Comparison of ENCODE assay signal across 8 cellular contexts in the genomic region with DNA sequence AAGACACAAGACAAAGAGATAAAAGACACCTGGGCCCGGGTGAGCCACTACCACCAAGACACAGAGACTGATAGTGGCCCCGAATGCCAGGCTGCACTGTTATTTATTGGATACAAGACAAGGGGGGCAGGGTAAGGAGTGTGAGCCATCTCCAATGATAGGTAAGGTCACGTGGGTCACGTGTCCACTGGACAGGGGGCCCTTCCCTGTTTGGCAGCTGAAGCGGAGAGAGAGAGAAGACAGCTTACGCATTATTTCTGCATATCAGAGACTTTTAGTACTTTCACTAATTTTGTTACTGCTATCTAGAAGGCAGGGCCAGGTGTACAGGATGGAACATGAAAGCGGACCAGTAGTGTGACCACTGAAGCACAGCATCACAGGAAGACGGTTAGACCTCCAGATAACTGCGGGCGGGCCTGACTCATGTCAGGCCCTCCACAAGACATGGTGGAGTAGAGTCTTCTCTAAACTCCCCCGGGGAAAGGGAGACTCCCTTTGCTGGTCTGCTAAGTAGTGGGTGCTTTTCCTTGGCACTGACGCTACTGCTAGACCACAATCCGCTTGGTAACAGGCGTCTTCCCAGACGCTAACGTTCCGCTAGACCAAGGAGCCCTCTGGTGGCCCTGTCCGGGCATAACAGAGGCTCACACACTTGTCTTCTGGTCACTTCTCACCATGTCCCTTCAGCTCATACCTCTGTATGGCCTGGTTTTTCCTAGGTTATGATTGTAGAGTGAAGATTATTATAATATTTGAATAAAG. TPM values are rescaled to one million over a fixed set of nuclear protein-coding genes. Genes with fewer than 3 reads are reported as not detected.
DNase-seq lines count a peak whose midpoint lies in the region; ATAC-seq and TF ChIP-seq lines count a peak whose summit lies in the region.
"Not testable (repeated sequence)": the region's sequence is repeated elsewhere in the genome, so short reads cannot be mapped to it uniquely, and the experiment has no call there.

No MANE protein-coding gene starts in this region.

- POLR2A ChIA-PET in activated B cell treated with CpG ODN at 0.5 μM for 24 hours (lab: Charles Lee) = interaction anchor here (0.6 to 1.2 kb wide), 5 partner anchors 71 to 278 kb away, joined by 3 to 5 read pairs (median 3); a partner anchor contains a TSS

- not testable (repeated sequence) for H3K9me2 ChIP-seq in GM23338 (ENCODE audit: insufficient read depth)

- not testable (repeated sequence) for H3K36me3 ChIP-seq in GM23338 (ENCODE audit: insufficient read depth); mammary epithelial cell (ENCODE audit: insufficient read depth, low read length); heart left ventricle; stomach

- peaks cover 68% of the 10 kb centered on the region for H3K9me3 Mint-ChIP-seq in GM23338
- not testable (repeated sequence) for H3K9me3 Mint-ChIP-seq in activated B cell treated with CpG ODN at 0.5 μM for 24 hours

- DNase-seq in C1 segment of cervical spinal cord (lab: John Stamatoyannopoulos, UW) (peak in 11 of 14 donors; percentile 12 to 55 (median 31)), GM23338 (ENCODE audit: low spot score) (peak; percentile 88), NCI-H526 treated with DMSO at 0.1 percent for 48 hours (lab: John Stamatoyannopoulos, UW) (peak; percentile 66), activated B cell treated with CpG ODN at 0.5 μM for 24 hours (peak; percentile 45), mammary epithelial cell (peak; percentile 29), heart left ventricle (peak; percentile 37 to 72 (median 58)), myocyte (ENCODE audit: low read depth) (peak; percentile 41), stomach (peak; percentile 32)

- not testable (repeated sequence) for TF ChIP-seq EP300 in stomach (IDR thresholded peaks at IDR 0.05)

- not testable (repeated sequence) for H4K20me1 ChIP-seq in GM23338 (replicated peaks; ENCODE audit: insufficient read depth); mammary epithelial cell (ENCODE audit: insufficient read depth, low read length)

- not testable (repeated sequence) for H3K4me3 Mint-ChIP-seq in GM23338
- peak overlapping the region; percentile 73 for H3K4me3 Mint-ChIP-seq in activated B cell treated with CpG ODN at 0.5 μM for 24 hours

- peaks cover 15% of the 10 kb centered on the region for H3K27me3 Mint-ChIP-seq in GM23338 (ENCODE audit: insufficient read depth, low read depth, poor library complexity)
- not testable (repeated sequence) for H3K27me3 Mint-ChIP-seq in activated B cell treated with CpG ODN at 0.5 μM for 24 hours

- intact Hi-C loops in activated B cell treated with CpG ODN at 0.5 μM for 24 hours (cut with micrococcal nuclease) = loop anchor here (1.0 to 2.0 kb wide), 4 partner anchors 75 to 162 kb away; a partner anchor contains a TSS
- intact Hi-C loops in mammary epithelial cell (cut with micrococcal nuclease) = loop anchor here (1.0 to 5.0 kb wide), 4 partner anchors 115 to 366 kb away; no protein-coding TSS in a partner anchor
- intact Hi-C loops in heart left ventricle (cut with DNase I) = loop anchor here in 4 of 10 donors (2.0 to 10.0 kb wide), 4 partner anchors 301 to 368 kb away; no protein-coding TSS in a partner anchor
- intact Hi-C loops in stomach (cut with DNase I; ENCODE audit: low total_unique reads) = not testable (repeated sequence)

- not testable (repeated sequence) for H3K4me3 ChIP-seq in GM23338; mammary epithelial cell (replicated peaks in 1 of 3; ENCODE audit: insufficient read depth in 1 of 3, low read depth in 2 of 3, low read length in 3 of 3); heart left ventricle; stomach

- peaks cover 22% of the 10 kb centered on the region for H3K9me3 ChIP-seq in mammary epithelial cell (replicated peaks; ENCODE audit: insufficient read depth, low read length)
- not testable (repeated sequence) for H3K9me3 ChIP-seq in heart left ventricle
- peaks cover 0 to 48% (median 24%) of the 10 kb centered on the region in 4 donors for H3K9me3 ChIP-seq in stomach

- H3K4me1 ChIP-seq in GM23338 (ENCODE audit: insufficient read depth); mammary epithelial cell (ENCODE audit: insufficient read depth, low read length): not testable (repeated sequence)
- H3K4me1 ChIP-seq in heart left ventricle (peaks cover 0 to 14% (median 7%) of the 10 kb centered on the region in 12 donors), stomach (peaks cover 0 to 17% (median 11%) of the 10 kb centered on the region in 4 donors)

- not testable (repeated sequence) for H3K27ac Mint-ChIP-seq in GM23338
- H3K27ac Mint-ChIP-seq in activated B cell treated with CpG ODN at 0.5 μM for 24 hours = peak overlapping the region; percentile 89

- H2AFZ ChIP-seq in GM23338; mammary epithelial cell (ENCODE audit: low read depth, low read length): not testable (repeated sequence)

- not testable (repeated sequence) for BruUV-seq in mammary epithelial cell (replicated peaks; lab: Mats Ljungman, UMichigan)

- not testable (repeated sequence) for H3K27me3 ChIP-seq in GM23338 (ENCODE audit: insufficient read depth); mammary epithelial cell (ENCODE audit: insufficient read depth, low read length); heart left ventricle; stomach

- in situ Hi-C loops in mammary epithelial cell (cut with MboI; ENCODE audit: low sequenced_read_pairs in 2 of 2) = not testable (repeated sequence)

- CTCF ChIA-PET in activated B cell treated with CpG ODN at 0.5 μM for 24 hours (lab: Charles Lee) = interaction anchor here (1.4 to 1.6 kb wide), 2 partner anchors 114 to 365 kb away, joined by 4 to 5 read pairs; a partner anchor contains a TSS
- CTCF ChIA-PET in mammary epithelial cell (lab: Charles Lee; ENCODE audit: low non-redundant PET) = interaction anchor here (0.6 kb wide), 1 partner anchor 121 kb away, joined by 3 read pairs; no protein-coding TSS in a partner anchor

- H3F3A ChIP-seq in GM23338 (replicated peaks; ENCODE audit: low read depth) = not testable (repeated sequence)

- not testable (repeated sequence) for H3K79me2 ChIP-seq in GM23338 (replicated peaks; ENCODE audit: insufficient read depth); mammary epithelial cell (ENCODE audit: insufficient read depth, low read length)

- dilution Hi-C loops in mammary epithelial cell (cut with HindIII; ENCODE audit: low sequenced_read_pairs) = not testable (repeated sequence)

- TF ChIP-seq CTCF in GM23338 (conservative IDR thresholded peaks at IDR 0.05; ENCODE audit: low read depth in 2 of 2) = peak; percentile 62 to 86
- TF ChIP-seq CTCF in activated B cell treated with CpG ODN at 0.5 μM for 24 hours (IDR thresholded peaks at IDR 0.05) = not testable (repeated sequence)
- TF ChIP-seq CTCF in mammary epithelial cell (conservative IDR thresholded peaks at IDR 0.05 in 1 of 2, IDR thresholded peaks at IDR 0.05 in 1 of 2; ENCODE audit: extremely low read depth in 1 of 2, insufficient read depth in 1 of 2, low read depth in 1 of 2, low read length in 2 of 2) = peak; percentile 38 to 74
- peak; percentile 42 to 74 (median 63) for TF ChIP-seq CTCF in heart left ventricle (IDR thresholded peaks at IDR 0.05)
- peak in 4 of 7 experiments; percentile 22 to 42 (median 38) for TF ChIP-seq CTCF in stomach (IDR thresholded peaks at IDR 0.05)

- H3K27ac ChIP-seq in GM23338 (ENCODE audit: low read depth); mammary epithelial cell (ENCODE audit: insufficient read depth, low read depth, low read length); heart left ventricle; stomach: not testable (repeated sequence)

- H3K36me3 Mint-ChIP-seq in GM23338 (ENCODE audit: low read depth) (peaks cover 31% of the 10 kb centered on the region), activated B cell treated with CpG ODN at 0.5 μM for 24 hours (ENCODE audit: low read depth) (peaks cover 16% of the 10 kb centered on the region)

- ATAC-seq in GM23338; activated B cell treated with CpG ODN at 0.5 μM for 24 hours (ENCODE audit: low read depth); heart left ventricle: not testable (repeated sequence)

- WGBS in mammary epithelial cell (ENCODE audit: low coverage, missing lambda C conversion rate) = 63% methylated on average over 14 of the region's 18 CpGs
- WGBS in heart left ventricle, 4 donors = 59 to 70% (median 63%) methylated on average over 14 to 18 of the region's 18 CpGs
- 62 to 68% (median 66%) methylated on average over 18 of the region's 18 CpGs for WGBS in stomach, 5 donors

- TF ChIP-seq POLR2A in heart left ventricle (IDR thresholded peaks at IDR 0.05); stomach (IDR thresholded peaks at IDR 0.05): not testable (repeated sequence)

- not testable (repeated sequence) for H3K9ac ChIP-seq in mammary epithelial cell (ENCODE audit: insufficient read depth, low read length)

- not testable (repeated sequence) for H3K4me1 Mint-ChIP-seq in GM23338
- peaks cover 37% of the 10 kb centered on the region for H3K4me1 Mint-ChIP-seq in activated B cell treated with CpG ODN at 0.5 μM for 24 hours

- H3K4me2 ChIP-seq in GM23338; mammary epithelial cell (ENCODE audit: insufficient read depth, low read depth, low read length): not testable (repeated sequence)

RNA-seq across cellular contexts. Expression of a gene that starts 3.5 kb away (rescaled TPM):
- total RNA-seq in GM23338 (2014; rRNA removed; shearing (Covaris generic)) = 18.0 and 22.8 TPM in 2 replicates
- 8.5 and 11.9 TPM in 2 replicates for polyA plus RNA-seq in GM23338 (2016; fragmentation: Nextera tagmentation; extraction: Ambion mirVana)
- total RNA-seq in activated B cell treated with CpG ODN at 0.5 μM for 24 hours = 14.1 and 16.6 TPM in 2 replicates
- total RNA-seq in mammary epithelial cell = 1 to 10 TPM; 6.0 to 7.2 TPM
- 2.0 TPM for polyA plus RNA-seq in mammary epithelial cell
- polyA minus RNA-seq in mammary epithelial cell = 6.5 TPM
- 10 to 100 TPM in 4 of 9 donors, 1 to 10 TPM in 5; 6.6 to 14.0 (median 8.4) TPM for total RNA-seq in heart left ventricle
- 1 to 10 TPM; 3.7 to 7.4 TPM for polyA plus RNA-seq in heart left ventricle
- total RNA-seq in myocyte = 12.5 and 15.6 TPM in 2 replicates
- polyA plus RNA-seq in myocyte (2012) = 6.4 TPM
- 10 to 100 TPM in 2 of 5 donors, 1 to 10 TPM in 3; 1.8 to 58.2 (median 8.5) TPM for total RNA-seq in stomach
- 1 to 10 TPM; 2.8 to 5.4 (median 4.7) TPM for polyA plus RNA-seq in stomach

RNA-seq across cellular contexts. Expression of a gene that starts 35.2 kb away (rescaled TPM):
- 32.6 and 35.9 TPM in 2 replicates for total RNA-seq in GM23338 (2014; rRNA removed; shearing (Covaris generic))
- polyA plus RNA-seq in GM23338 (2016; fragmentation: Nextera tagmentation; extraction: Ambion mirVana) = 19.4 and 26.8 TPM in 2 replicates
- 9.8 and 13.6 TPM in 2 replicates for total RNA-seq in activated B cell treated with CpG ODN at 0.5 μM for 24 hours
- total RNA-seq in mammary epithelial cell = 10 to 100 TPM; 11.8 to 21.0 TPM
- 3.8 TPM for polyA plus RNA-seq in mammary epithelial cell
- polyA minus RNA-seq in mammary epithelial cell = 2.3 TPM
- total RNA-seq in heart left ventricle = 10 to 100 TPM in 4 of 9 donors, 1 to 10 TPM in 5; 5.2 to 13.7 (median 8.5) TPM
- polyA plus RNA-seq in heart left ventricle = 1 to 10 TPM; 3.4 to 5.7 TPM
- total RNA-seq in myocyte = 15.1 and 15.2 TPM in 2 replicates
- 6.9 TPM for polyA plus RNA-seq in myocyte (2012)
- total RNA-seq in stomach = 10 to 100 TPM in 3 of 5 donors, 1 to 10 TPM in 2; 1.7 to 19.8 (median 11.3) TPM
- 1 to 10 TPM; 2.5 to 3.6 (median 3.5) TPM for polyA plus RNA-seq in stomach

Comparison
In these comparisons a context has a peak if more than half of its experiments do, and no peak if none do; other contexts are left out.
1. DNase-seq: peak in every context shown above with its lines; median percentile 88 in GM23338; 66 in NCI-H526 treated with DMSO at 0.1 percent for 48 hours; 58 in heart left ventricle; 45 in activated B cell treated with CpG ODN at 0.5 μM for 24 hours; 41 in myocyte; 32 in stomach; 31 in C1 segment of cervical spinal cord; 29 in mammary epithelial cell.